In the genomic region with DNA sequence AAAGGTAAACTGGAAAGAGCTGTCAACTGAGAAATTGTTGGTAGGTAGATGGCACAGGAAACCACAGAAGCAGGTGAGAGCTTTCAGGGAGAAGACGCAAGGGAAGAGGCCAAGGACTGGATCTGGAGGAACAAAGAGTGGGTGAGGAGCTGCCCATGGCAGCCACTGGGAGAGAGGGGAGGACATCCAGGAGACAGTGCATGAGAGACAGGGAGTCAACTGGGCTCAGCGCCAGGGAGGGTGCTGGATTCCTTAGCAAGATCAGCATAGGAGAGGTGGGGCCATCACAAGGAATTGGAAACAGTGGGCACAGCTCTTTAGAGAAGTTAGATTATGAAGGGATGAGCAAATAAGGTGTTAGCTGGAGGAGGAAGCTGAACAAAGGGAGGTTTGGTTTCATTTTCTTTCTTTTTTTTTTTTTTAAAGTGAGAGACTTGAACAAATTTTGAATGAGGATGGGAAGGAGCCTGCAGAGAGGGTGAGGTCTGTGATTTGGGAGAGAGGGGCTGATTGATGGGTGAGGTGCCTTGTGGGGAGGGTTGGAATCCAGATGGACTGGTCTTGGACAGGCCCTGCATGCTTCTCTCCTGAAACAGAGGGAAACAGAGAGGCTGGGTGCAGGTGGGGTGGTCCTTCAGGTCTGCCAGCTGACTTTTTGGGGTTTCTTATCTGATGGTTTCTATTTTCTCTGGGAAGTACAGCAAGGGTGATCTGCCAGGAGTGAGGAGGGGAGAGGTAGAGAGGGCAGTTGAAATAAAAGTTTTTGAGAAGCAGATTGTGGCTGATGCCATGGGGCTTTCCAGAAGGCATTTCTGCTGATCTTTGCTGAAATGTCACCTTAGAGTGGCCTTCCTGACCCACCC, we compare ENCODE assay signal across 26 cellular contexts. TPM values are rescaled to one million over a fixed set of nuclear protein-coding genes. Genes with fewer than 3 reads are reported as not detected.
DNase-seq lines count a peak whose midpoint lies in the region; ATAC-seq and TF ChIP-seq lines count a peak whose summit lies in the region.
"Had no signal": no experiment of that assay in that cellular context is flagged by ENCODE, and none has a peak within 500 bp of the region (broad histone marks: within the 10 kb centered on the region; RNA-seq: fewer than 3 reads in every experiment).

No MANE protein-coding gene starts in this region.

- no peak for DNase-seq in activated CD8-positive, alpha-beta T cell treated with anti-CD3 and anti-CD28 coated beads, Interleukin-2, amount 10 ng/mL, durations not matched to agents 7 days and 5 days
- no peak for DNase-seq in activated CD8-positive, alpha-beta T cell treated with anti-CD3 and anti-CD28 coated beads for 36 hours
- peak; percentile 92 for DNase-seq in esophagus muscularis mucosa (ENCODE audit: extremely low spot score)
- DNase-seq in lower lobe of right lung: no peak
- DNase-seq in upper lobe of left lung: no peak
- no peak for DNase-seq in epidermal melanocyte (ENCODE audit: insufficient read length, low spot score)
- DNase-seq: activated CD4-positive, alpha-beta T cell treated with anti-CD3 and anti-CD28 coated beads, Interleukin-2, amount 50 U/mL, for 48 hours; activated naive CD4-positive, alpha-beta T cell treated with Interleukin-2 at 50 U/mL for 16 hours; aorta; BE2C; NCI-H1417 treated with DMSO at 0.1 percent for 48 hours; NCI-H748 treated with DMSO at 0.1 percent for 48 hours; spleen; stimulated activated CD4-positive, alpha-beta T cell treated with anti-CD3 and anti-CD28 coated beads, Interleukin-4, amount 100 ng/mL, for 4 hours; stomach; T-helper 2 cell; WERI-Rb-1 had no signal

- TF ChIP-seq POLR2A in esophagus muscularis mucosa (IDR thresholded peaks at IDR 0.05; ENCODE audit: low read depth) (no peak), upper lobe of left lung (IDR thresholded peaks at IDR 0.05) (no peak)

- H3K4me1 ChIP-seq in esophagus muscularis mucosa (peaks cover 19 to 41% (median 26%) of the 10 kb centered on the region in 4 donors), lower lobe of right lung (peaks cover 51% of the 10 kb centered on the region), upper lobe of left lung (peaks cover 38 to 63% (median 50%) of the 10 kb centered on the region in 4 donors)
- H3K4me1 ChIP-seq: A549, BE2C, HAP-1, spleen had no signal

- H3K4me3 ChIP-seq in esophagus muscularis mucosa (peak overlapping the region; percentile 23 to 58 (median 44)), lower lobe of right lung (peak overlapping the region; percentile 54), upper lobe of left lung (peak overlapping the region in 3 of 4 donors; percentile 13 to 52 (median 51))
- H3K4me3 ChIP-seq: A549, HAP-1, spleen, stomach had no signal

- no peaks in the 10 kb centered on the region for H3K36me3 ChIP-seq in esophagus muscularis mucosa
- H3K36me3 ChIP-seq in lower lobe of right lung: no peaks in the 10 kb centered on the region
- no peaks in the 10 kb centered on the region for H3K36me3 ChIP-seq in upper lobe of left lung
- H3K36me3 ChIP-seq: BE2C, HAP-1, spleen, stomach, WERI-Rb-1 had no signal

- POLR2A ChIA-PET in activated CD8-positive, alpha-beta T cell treated with anti-CD3 and anti-CD28 coated beads, Interleukin-2, amount 10 ng/mL, durations not matched to agents 7 days and 5 days (lab: Charles Lee): no interaction called here
- POLR2A ChIA-PET in activated CD8-positive, alpha-beta T cell treated with anti-CD3 and anti-CD28 coated beads for 36 hours (lab: Charles Lee): no interaction called here

- CTCF ChIA-PET in activated CD8-positive, alpha-beta T cell treated with anti-CD3 and anti-CD28 coated beads, Interleukin-2, amount 10 ng/mL, durations not matched to agents 7 days and 5 days (lab: Charles Lee): no interaction called here
- CTCF ChIA-PET in activated CD8-positive, alpha-beta T cell treated with anti-CD3 and anti-CD28 coated beads for 36 hours (lab: Charles Lee): no interaction called here

- no peak for ATAC-seq in activated CD8-positive, alpha-beta T cell treated with anti-CD3 and anti-CD28 coated beads, Interleukin-2, amount 10 ng/mL, durations not matched to agents 7 days and 5 days
- no peak for ATAC-seq in activated CD8-positive, alpha-beta T cell treated with anti-CD3 and anti-CD28 coated beads for 36 hours
- no peak for ATAC-seq in lower lobe of right lung
- ATAC-seq in upper lobe of left lung (ENCODE audit: low FRiP score in 2 of 2): no peak
- ATAC-seq in HG03135 (IDR thresholded peaks at IDR 0.05; ENCODE audit: unreplicated experiment): no peak
- no peak for ATAC-seq in HG02840 (IDR thresholded peaks at IDR 0.05; ENCODE audit: low FRiP score, unreplicated experiment)
- ATAC-seq: A549, esophagus mucosa had no signal

- H3K36me3 Mint-ChIP-seq in activated CD8-positive, alpha-beta T cell treated with anti-CD3 and anti-CD28 coated beads, Interleukin-2, amount 10 ng/mL, durations not matched to agents 7 days and 5 days (ENCODE audit: low read depth): no peaks in the 10 kb centered on the region
- no peaks in the 10 kb centered on the region for H3K36me3 Mint-ChIP-seq in activated CD8-positive, alpha-beta T cell treated with anti-CD3 and anti-CD28 coated beads for 36 hours (ENCODE audit: low read depth)

- H3K27ac ChIP-seq in esophagus muscularis mucosa (replicated peaks in 1 of 4) (peak overlapping the region; percentile 71 to 82 (median 80)), lower lobe of right lung (peak overlapping the region; percentile 88), upper lobe of left lung (peak overlapping the region; percentile 89 to 95 (median 91))
- H3K27ac ChIP-seq: A549, spleen, WERI-Rb-1 had no signal

- intact Hi-C loops in activated CD8-positive, alpha-beta T cell treated with anti-CD3 and anti-CD28 coated beads for 36 hours (cut with micrococcal nuclease): no loop called here
- intact Hi-C loops in esophagus muscularis mucosa (cut with DNase I): no loop called here
- intact Hi-C loops in lower lobe of right lung (cut with DNase I): no loop called here

- H3K9me3 ChIP-seq in esophagus muscularis mucosa (no peaks in the 10 kb centered on the region), lower lobe of right lung (no peaks in the 10 kb centered on the region), upper lobe of left lung (no peaks in the 10 kb centered on the region)
- H3K9me3 ChIP-seq: A549, BE2C, HAP-1, stomach had no signal

- H3K27me3 ChIP-seq in esophagus muscularis mucosa: peaks cover 0 to 12% (median 0%) of the 10 kb centered on the region in 4 donors
- H3K27me3 ChIP-seq in lower lobe of right lung (ENCODE audit: low read depth): no peaks in the 10 kb centered on the region
- H3K27me3 ChIP-seq in upper lobe of left lung: no peaks in the 10 kb centered on the region
- H3K27me3 ChIP-seq: BE2C, stomach had no signal

- no peaks in the 10 kb centered on the region for H3K9me3 Mint-ChIP-seq in activated CD8-positive, alpha-beta T cell treated with anti-CD3 and anti-CD28 coated beads, Interleukin-2, amount 10 ng/mL, durations not matched to agents 7 days and 5 days (ENCODE audit: insufficient read depth)
- no peaks in the 10 kb centered on the region for H3K9me3 Mint-ChIP-seq in activated CD8-positive, alpha-beta T cell treated with anti-CD3 and anti-CD28 coated beads for 36 hours

- TF ChIP-seq CTCF in activated CD8-positive, alpha-beta T cell treated with anti-CD3 and anti-CD28 coated beads for 36 hours (IDR thresholded peaks at IDR 0.05): no peak
- TF ChIP-seq CTCF in esophagus muscularis mucosa (IDR thresholded peaks at IDR 0.05) (no peak), lower lobe of right lung (IDR thresholded peaks at IDR 0.05) (no peak), upper lobe of left lung (IDR thresholded peaks at IDR 0.05) (no peak)

- H3K27me3 Mint-ChIP-seq in activated CD8-positive, alpha-beta T cell treated with anti-CD3 and anti-CD28 coated beads, Interleukin-2, amount 10 ng/mL, durations not matched to agents 7 days and 5 days (ENCODE audit: low read depth): peaks cover 4% of the 10 kb centered on the region
- peaks cover 8% of the 10 kb centered on the region for H3K27me3 Mint-ChIP-seq in activated CD8-positive, alpha-beta T cell treated with anti-CD3 and anti-CD28 coated beads for 36 hours

- no peak overlapping the region for H3K4me3 Mint-ChIP-seq in activated CD8-positive, alpha-beta T cell treated with anti-CD3 and anti-CD28 coated beads, Interleukin-2, amount 10 ng/mL, durations not matched to agents 7 days and 5 days
- H3K4me3 Mint-ChIP-seq in activated CD8-positive, alpha-beta T cell treated with anti-CD3 and anti-CD28 coated beads for 36 hours: no peak overlapping the region
- H3K4me3 Mint-ChIP-seq: central memory CD8-positive, alpha-beta T cell had no signal

- WGBS in esophagus muscularis mucosa: 69% methylated on average over 2 of the region's 2 CpGs
- 72 to 85% methylated on average over 2 of the region's 2 CpGs for WGBS in upper lobe of left lung, 2 donors

- peaks cover 2% of the 10 kb centered on the region for H3K4me1 Mint-ChIP-seq in activated CD8-positive, alpha-beta T cell treated with anti-CD3 and anti-CD28 coated beads, Interleukin-2, amount 10 ng/mL, durations not matched to agents 7 days and 5 days (ENCODE audit: low read depth)
- H3K4me1 Mint-ChIP-seq in activated CD8-positive, alpha-beta T cell treated with anti-CD3 and anti-CD28 coated beads for 36 hours (ENCODE audit: low read depth): no peaks in the 10 kb centered on the region
- H3K4me1 Mint-ChIP-seq: central memory CD8-positive, alpha-beta T cell had no signal

- TF ChIP-seq EP300 in esophagus muscularis mucosa (IDR thresholded peaks at IDR 0.05) (no peak), upper lobe of left lung (IDR thresholded peaks at IDR 0.05) (no peak)

- peak overlapping the region; percentile 28 for H3K27ac Mint-ChIP-seq in activated CD8-positive, alpha-beta T cell treated with anti-CD3 and anti-CD28 coated beads, Interleukin-2, amount 10 ng/mL, durations not matched to agents 7 days and 5 days
- no peak overlapping the region for H3K27ac Mint-ChIP-seq in activated CD8-positive, alpha-beta T cell treated with anti-CD3 and anti-CD28 coated beads for 36 hours

RNA-seq across cellular contexts. Expression of gene CYP4B1, which starts 5.4 kb away (rescaled TPM):
- total RNA-seq in activated CD8-positive, alpha-beta T cell treated with anti-CD3 and anti-CD28 coated beads, Interleukin-2, amount 10 ng/mL, durations not matched to agents 7 days and 5 days: not detected
- not detected for total RNA-seq in activated CD8-positive, alpha-beta T cell treated with anti-CD3 and anti-CD28 coated beads for 36 hours
- total RNA-seq in esophagus muscularis mucosa (100 to 1,000 TPM in 2 of 4 donors, 10 to 100 TPM in 2; 41.1 to 150 (median 113) TPM), lower lobe of right lung (210 TPM), upper lobe of left lung (1,000 to 10,000 TPM in 1 of 6 donors, 100 to 1,000 TPM in 5; 211 to 1,043 (median 640) TPM)
- total RNA-seq: Daoy, LHCN-M2, SK-MEL-5 had no signal

Comparison
In these comparisons a context has a peak if more than half of its experiments do, and no peak if none do; other contexts are left out.
1. RNA of gene CYP4B1, which starts 5.4 kb away (total RNA-seq): 211 to 1,043 TPM in upper lobe of left lung, 210 TPM in lower lobe of right lung (single experiment) and 41.1 to 150 TPM in esophagus muscularis mucosa; not detected in activated CD8-positive, alpha-beta T cell treated with anti-CD3 and anti-CD28 coated beads for 36 hours and not detected in activated CD8-positive, alpha-beta T cell treated with anti-CD3 and anti-CD28 coated beads, Interleukin-2, amount 10 ng/mL, durations not matched to agents 7 days and 5 days; every median in the first group is over 10 times any median in the second.
2. Peak in every context shown above with its lines, with median percentiles within 50 percentile points of each other: H3K27ac ChIP-seq and H3K4me3 ChIP-seq.